10 cellular contexts compared by ENCODE assay signal in genomic region chr10:87761892-87762291, GRCh38. TPM values are rescaled to one million over a fixed set of nuclear protein-coding genes. Genes with fewer than 3 reads are reported as not detected.
DNase-seq lines count a peak whose midpoint lies in the region; ATAC-seq and TF ChIP-seq lines count a peak whose summit lies in the region.
"Had no signal": no experiment of that assay in that cellular context is flagged by ENCODE, and none has a peak within 500 bp of the region (broad histone marks: within the 10 kb centered on the region; RNA-seq: fewer than 3 reads in every experiment).

No MANE protein-coding gene starts in this region.

- ATAC-seq in HG03520 (IDR thresholded peaks at IDR 0.05; ENCODE audit: unreplicated experiment), result peak; percentile 67

- no peak overlapping the region for H3K4me3 Mint-ChIP-seq in endodermal cell
- H3K4me3 Mint-ChIP-seq: T-cell had no signal

- in situ Hi-C loops in GM13977 (cut with MboI; ENCODE audit: low pct_unique_long_range_greater_than_20kb, low sequenced_read_pairs, unreplicated experiment), result no loop called here

- no peaks in the 10 kb centered on the region for H3K9me3 Mint-ChIP-seq in endodermal cell
- H3K9me3 Mint-ChIP-seq: T-cell had no signal

- H3K27ac Mint-ChIP-seq in endodermal cell, result no peak overlapping the region

- 100% methylated on average over 2 of the region's 2 CpGs; no CpG with 5 or more reads in 1 of the 2 experiments for WGBS in endodermal cell (ENCODE audit: insufficient coverage in 1 of 2, insufficient read length in 1 of 2), 2 experiments
- 62% methylated on average over 2 of the region's 2 CpGs for WGBS in prostate gland

- TF ChIP-seq POLR2A in prostate gland (IDR thresholded peaks at IDR 0.05), result no peak

- H3K9ac ChIP-seq in endodermal cell (ENCODE audit: extremely low read depth, low read length, poor library complexity, severe bottlenecking), result no peak overlapping the region
- H3K9ac ChIP-seq: parathyroid adenoma had no signal

- TF ChIP-seq CTCF in GM13977 (IDR thresholded peaks at IDR 0.05; ENCODE audit: extremely low read depth, insufficient read depth, missing control alignments) (no peak), endodermal cell (conservative IDR thresholded peaks at IDR 0.05) (no peak), prostate gland (IDR thresholded peaks at IDR 0.05) (no peak)

- intact Hi-C loops in prostate gland (cut with DNase I), result no loop called here

- no peak overlapping the region for H3K27ac ChIP-seq in endodermal cell (ENCODE audit: low read depth, low read length)
- H3K27ac ChIP-seq in prostate gland, result no peak overlapping the region
- H3K27ac ChIP-seq: parathyroid adenoma had no signal

- H3K4me3 ChIP-seq in endodermal cell (ENCODE audit: low read length) (no peak overlapping the region), prostate gland (no peak overlapping the region)

- peaks cover 10% of the 10 kb centered on the region for H3K4me1 Mint-ChIP-seq in endodermal cell

- H3K27me3 ChIP-seq in endodermal cell (ENCODE audit: control insufficient read depth, insufficient read depth, low read length, poor library complexity, severe bottlenecking) (no peaks in the 10 kb centered on the region), prostate gland (replicated peaks; ENCODE audit: insufficient read depth) (no peaks in the 10 kb centered on the region)

- no peaks in the 10 kb centered on the region for H3K27me3 Mint-ChIP-seq in endodermal cell (ENCODE audit: insufficient read depth)
- H3K27me3 Mint-ChIP-seq: T-cell had no signal

- H3K9me3 ChIP-seq in endodermal cell (ENCODE audit: control insufficient read depth, low read length) (no peaks in the 10 kb centered on the region), prostate gland (no peaks in the 10 kb centered on the region)

- peaks cover 56% of the 10 kb centered on the region for H3K36me3 ChIP-seq in endodermal cell (ENCODE audit: control insufficient read depth, insufficient read depth, low read length)
- no peaks in the 10 kb centered on the region for H3K36me3 ChIP-seq in prostate gland

- H3K4me1 ChIP-seq in endodermal cell (ENCODE audit: control insufficient read depth, insufficient read depth, low read length), result no peaks in the 10 kb centered on the region
- H3K4me1 ChIP-seq in prostate gland (replicated peaks), result no peaks in the 10 kb centered on the region
- H3K4me1 ChIP-seq: parathyroid adenoma had no signal

- peaks cover 38% of the 10 kb centered on the region for H3K36me3 Mint-ChIP-seq in endodermal cell (ENCODE audit: low read depth)

- peak; percentile 6 for DNase-seq in NK-92 treated with Interleukin-12 subunit alpha and Interleukin-12 subunit beta, amount 100 ng/mL, for 24 hours (lab: John Stamatoyannopoulos, UW)
- DNase-seq in NK-92 (lab: John Stamatoyannopoulos, UW; ENCODE audit: unreplicated experiment) (no peak), renal cortical epithelial cell (ENCODE audit: low read depth) (peak; percentile 86), GM13977 (ENCODE audit: low spot score) (no peak), endodermal cell (no peak), prostate gland (ENCODE audit: low spot score) (no peak)
- peak; percentile 7 for DNase-seq in activated T-helper 9 cell treated with anti-CD3 and anti-CD28 coated beads, Interleukin-2, amount 50 U/mL, for 16 hours (ENCODE audit: low read depth)
- DNase-seq: T-cell had no signal

RNA-seq across cellular contexts. Expression of gene ATAD1, which starts 56.1 kb away (rescaled TPM):
- total RNA-seq in renal cortical epithelial cell, result 90.3 and 99.5 TPM in 2 replicates
- 10 to 100 TPM; 55.4 to 68.0 TPM for total RNA-seq in endodermal cell
- 47.6 TPM for polyA plus RNA-seq in endodermal cell (2013, experiment 1 of 2)
- 44.3 TPM for polyA plus RNA-seq in endodermal cell (2013, experiment 2 of 2)
- 10 to 100 TPM; 50.2 to 59.6 TPM for total RNA-seq in prostate gland

Comparison
In these comparisons a context has a peak if more than half of its experiments do, and no peak if none do; other contexts are left out.
1. DNase-seq: peak in NK-92 treated with Interleukin-12 subunit alpha and Interleukin-12 subunit beta, amount 100 ng/mL, for 24 hours (single experiment), activated T-helper 9 cell treated with anti-CD3 and anti-CD28 coated beads, Interleukin-2, amount 50 U/mL, for 16 hours (single experiment) and renal cortical epithelial cell (single experiment); none in NK-92 (single experiment), GM13977 (single experiment), endodermal cell (single experiment) and prostate gland (single experiment).